Comparison of ENCODE assay signal across 1 cellular context in genomic region chr2:33344230-33344629, GRCh38.
TF ChIP-seq lines count a peak whose summit lies in the region.

No MANE protein-coding gene starts in this region.

TF ChIP-seq in SK-N-SH treated with all-trans-retinoic acid at 6 μM for 48 hours, 23 proteins besides CTCF, POLR2A, EP300 and RAD21 (continued from another document):
- TF ChIP-seq ZNF565 (CRISPR knock-in tag; conservative IDR thresholded peaks at IDR 0.05; ENCODE audit: low read depth): no peak
- no peak for TF ChIP-seq PATZ1 (CRISPR knock-in tag; IDR thresholded peaks at IDR 0.05; ENCODE audit: borderline replicate concordance)
- TF ChIP-seq, protein P1, sequence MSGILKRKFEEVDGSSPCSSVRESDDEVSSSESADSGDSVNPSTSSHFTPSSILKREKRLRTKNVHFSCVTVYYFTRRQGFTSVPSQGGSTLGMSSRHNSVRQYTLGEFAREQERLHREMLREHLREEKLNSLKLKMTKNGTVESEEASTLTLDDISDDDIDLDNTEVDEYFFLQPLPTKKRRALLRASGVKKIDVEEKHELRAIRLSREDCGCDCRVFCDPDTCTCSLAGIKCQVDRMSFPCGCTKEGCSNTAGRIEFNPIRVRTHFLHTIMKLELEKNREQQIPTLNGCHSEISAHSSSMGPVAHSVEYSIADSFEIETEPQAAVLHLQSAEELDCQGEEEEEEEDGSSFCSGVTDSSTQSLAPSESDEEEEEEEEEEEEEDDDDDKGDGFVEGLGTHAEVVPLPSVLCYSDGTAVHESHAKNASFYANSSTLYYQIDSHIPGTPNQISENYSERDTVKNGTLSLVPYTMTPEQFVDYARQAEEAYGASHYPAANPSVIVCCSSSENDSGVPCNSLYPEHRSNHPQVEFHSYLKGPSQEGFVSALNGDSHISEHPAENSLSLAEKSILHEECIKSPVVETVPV (CRISPR knock-in tag; IDR thresholded peaks at IDR 0.05): no peak
- TF ChIP-seq, protein P2, sequence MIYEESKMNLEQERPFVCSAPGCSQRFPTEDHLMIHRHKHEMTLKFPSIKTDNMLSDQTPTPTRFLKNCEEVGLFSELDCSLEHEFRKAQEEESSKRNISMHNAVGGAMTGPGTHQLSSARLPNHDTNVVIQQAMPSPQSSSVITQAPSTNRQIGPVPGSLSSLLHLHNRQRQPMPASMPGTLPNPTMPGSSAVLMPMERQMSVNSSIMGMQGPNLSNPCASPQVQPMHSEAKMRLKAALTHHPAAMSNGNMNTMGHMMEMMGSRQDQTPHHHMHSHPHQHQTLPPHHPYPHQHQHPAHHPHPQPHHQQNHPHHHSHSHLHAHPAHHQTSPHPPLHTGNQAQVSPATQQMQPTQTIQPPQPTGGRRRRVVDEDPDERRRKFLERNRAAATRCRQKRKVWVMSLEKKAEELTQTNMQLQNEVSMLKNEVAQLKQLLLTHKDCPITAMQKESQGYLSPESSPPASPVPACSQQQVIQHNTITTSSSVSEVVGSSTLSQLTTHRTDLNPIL (CRISPR knock-in tag; IDR thresholded peaks at IDR 0.05; ENCODE audit: low read depth): no peak
- no peak for TF ChIP-seq ZFP30 (CRISPR knock-in tag; IDR thresholded peaks at IDR 0.05)
